In the genomic region with DNA sequence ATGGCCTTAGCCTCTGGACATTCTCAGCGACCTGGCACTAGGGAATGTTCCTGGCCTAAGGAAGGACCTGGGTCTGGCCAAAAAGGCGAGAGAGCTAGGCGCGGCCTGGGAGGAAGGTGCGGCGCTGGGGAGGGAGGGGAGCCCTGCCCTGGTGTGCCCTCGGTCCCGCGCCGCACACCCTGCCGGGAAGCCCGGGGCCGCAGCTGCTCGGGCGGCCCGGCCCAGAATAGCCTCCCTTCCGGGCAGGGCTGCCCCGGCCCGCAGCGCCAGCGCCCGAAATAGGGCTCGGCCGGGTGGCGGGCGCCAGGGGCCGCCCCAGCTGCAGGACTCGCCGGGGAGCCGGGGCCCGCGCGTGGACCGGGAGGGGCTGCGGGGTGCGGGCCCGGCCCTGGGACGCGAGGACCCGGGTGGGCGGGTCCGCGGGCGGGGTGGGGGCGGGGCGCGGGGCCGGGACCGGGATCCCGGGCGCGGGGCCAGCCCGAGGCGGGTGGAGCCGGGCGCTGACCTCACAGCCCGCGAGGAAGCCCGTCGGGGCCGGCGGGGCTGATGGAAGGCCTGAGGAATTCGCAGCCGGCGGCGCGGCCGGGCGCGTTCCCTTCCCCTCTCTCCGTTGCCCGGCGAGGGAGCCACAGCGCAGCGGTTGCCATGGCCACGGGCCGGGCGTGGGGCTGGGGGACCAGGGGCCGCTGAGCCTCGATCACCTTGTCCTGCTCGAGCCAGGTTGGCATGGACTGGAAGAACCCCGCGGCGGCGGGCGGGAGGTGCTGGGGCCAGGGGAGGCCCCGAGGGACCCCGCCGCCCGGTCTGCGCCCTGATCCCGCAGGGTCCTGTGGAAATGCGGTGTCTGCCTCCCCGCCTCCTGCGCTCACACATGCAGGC, we compare ENCODE assay signal across 9 cellular contexts. TPM values are rescaled to one million over a fixed set of nuclear protein-coding genes. Genes with fewer than 3 reads are reported as not detected.
DNase-seq lines count a peak whose midpoint lies in the region; ATAC-seq, FAIRE-seq and TF ChIP-seq lines count a peak whose summit lies in the region.
"Had no signal": no experiment of that assay in that cellular context is flagged by ENCODE, and none has a peak within 500 bp of the region (broad histone marks: within the 10 kb centered on the region; RNA-seq: fewer than 3 reads in every experiment).

No MANE protein-coding gene starts in this region.

- TF ChIP-seq EP300 in gastroesophageal sphincter (IDR thresholded peaks at IDR 0.05): no peak

- FAIRE-seq in H54 (lab: Jason Lieb, UNC): no peak

- H3K36me3 Mint-ChIP-seq in activated naive CD4-positive, alpha-beta T cell treated with anti-CD3 and anti-CD28 coated beads for 36 hours (ENCODE audit: low read depth): no peaks in the 10 kb centered on the region
- no peaks in the 10 kb centered on the region for H3K36me3 Mint-ChIP-seq in natural killer cell

- TF ChIP-seq POLR2A in H54 (IDR thresholded peaks at IDR 0.05; ENCODE audit: low read depth, low read length) (peak; percentile 63), gastroesophageal sphincter (IDR thresholded peaks at IDR 0.05) (peak; percentile 34 to 67)

- peaks cover 62% of the 10 kb centered on the region for H3K4me1 Mint-ChIP-seq in activated naive CD4-positive, alpha-beta T cell treated with anti-CD3 and anti-CD28 coated beads for 36 hours (ENCODE audit: low read depth)
- peaks cover 23 to 38% of the 10 kb centered on the region in 2 donors for H3K4me1 Mint-ChIP-seq in natural killer cell

- intact Hi-C loops in activated naive CD4-positive, alpha-beta T cell treated with anti-CD3 and anti-CD28 coated beads for 36 hours (cut with micrococcal nuclease): no loop called here
- intact Hi-C loops in natural killer cell (cut with micrococcal nuclease): loop anchor here (2.0 kb wide), 1 partner anchor 19 kb away; a partner anchor contains a TSS

- H3K27me3 Mint-ChIP-seq in activated naive CD4-positive, alpha-beta T cell treated with anti-CD3 and anti-CD28 coated beads for 36 hours (ENCODE audit: low read depth): no peaks in the 10 kb centered on the region
- peaks cover 0 to 2% of the 10 kb centered on the region in 2 donors for H3K27me3 Mint-ChIP-seq in natural killer cell (ENCODE audit: low read depth in 2 of 2)

- WGBS in gastroesophageal sphincter (ENCODE audit: low coverage in 1 of 2), 2 donors: 0% methylated on average over 1 of the region's 95 CpGs; no CpG with 5 or more reads in 1 of the 2 donors

- H3K9me3 ChIP-seq in AG04450 (ENCODE audit: control insufficient read depth, insufficient read depth, low read length) (no peaks in the 10 kb centered on the region; the same call in 1 of the 2 replicates), gastroesophageal sphincter (no peaks in the 10 kb centered on the region)

- no peak for DNase-seq in AG04450 (ENCODE audit: low read depth, low spot score)
- peak; percentile 65 for DNase-seq in H54 (ENCODE audit: insufficient read length, low spot score)
- DNase-seq in activated naive CD4-positive, alpha-beta T cell treated with anti-CD3 and anti-CD28 coated beads for 36 hours: no peak
- DNase-seq in natural killer cell: no peak
- no peak for DNase-seq in activated CD4-positive, alpha-beta T cell treated with anti-CD3 and anti-CD28 coated beads for 48 hours
- DNase-seq in stimulated activated CD4-positive, alpha-beta T cell treated with anti-CD3 and anti-CD28 coated beads, Interleukin-1b, Interleukin-23, amount 100 ng/mL, for 48 hours: no peak

- H3K4me1 ChIP-seq in gastroesophageal sphincter: peaks cover 5 to 59% (median 29%) of the 10 kb centered on the region in 3 donors

- POLR2A ChIA-PET in AG04450 (lab: Yijun Ruan, JAX): interaction anchor here (0.8 to 2.6 kb wide), 5 partner anchors 12 to 28 kb away, joined by 3 to 21 read pairs (median 3); a partner anchor contains a TSS

- no peaks in the 10 kb centered on the region for H3K27me3 ChIP-seq in AG04450 (ENCODE audit: control insufficient read depth, insufficient read depth, low read length)
- no peaks in the 10 kb centered on the region for H3K27me3 ChIP-seq in gastroesophageal sphincter

- H3K27ac ChIP-seq in AG04450 (ENCODE audit: low read depth, low read length) (peak overlapping the region; percentile 92), gastroesophageal sphincter (peak overlapping the region; percentile 96 to 99 (median 97))

- peak overlapping the region; percentile 47 for H3K4me3 Mint-ChIP-seq in activated naive CD4-positive, alpha-beta T cell treated with anti-CD3 and anti-CD28 coated beads for 36 hours
- H3K4me3 Mint-ChIP-seq in natural killer cell: peak overlapping the region; percentile 75

- ATAC-seq in gastroesophageal sphincter (peak; percentile 80), natural killer cell (peak; percentile 51 to 63 (median 54)), GM21619 (IDR thresholded peaks at IDR 0.05; ENCODE audit: unreplicated experiment) (no peak)

- TF ChIP-seq CTCF in AG04450 (IDR thresholded peaks at IDR 0.05; ENCODE audit: low read depth, low read length): no peak
- TF ChIP-seq CTCF in gastroesophageal sphincter (IDR thresholded peaks at IDR 0.05): peak in 3 of 4 experiments; percentile 4 to 36 (median 13)
- no peak for TF ChIP-seq CTCF in natural killer cell (IDR thresholded peaks at IDR 0.05)

- peak overlapping the region; percentile 25; the same call in 1 of the 2 replicates for H3K4me3 ChIP-seq in AG04450 (ENCODE audit: low read depth, low read length)
- H3K4me3 ChIP-seq in gastroesophageal sphincter: peak overlapping the region; percentile 23 to 52

- no peak overlapping the region for H3K27ac Mint-ChIP-seq in activated naive CD4-positive, alpha-beta T cell treated with anti-CD3 and anti-CD28 coated beads for 36 hours
- no peak overlapping the region for H3K27ac Mint-ChIP-seq in natural killer cell

- H3K36me3 ChIP-seq in gastroesophageal sphincter: no peaks in the 10 kb centered on the region

- CTCF ChIA-PET in AG04450 (lab: Charles Lee): no interaction called here
- CTCF ChIA-PET in activated naive CD4-positive, alpha-beta T cell treated with anti-CD3 and anti-CD28 coated beads for 36 hours (lab: Charles Lee): no interaction called here

- H3K9me3 Mint-ChIP-seq in activated naive CD4-positive, alpha-beta T cell treated with anti-CD3 and anti-CD28 coated beads for 36 hours: no peaks in the 10 kb centered on the region
- no peaks in the 10 kb centered on the region for H3K9me3 Mint-ChIP-seq in natural killer cell
- H3K9me3 Mint-ChIP-seq: nephron had no signal

RNA-seq across cellular contexts. Expression of a gene that starts 18.1 kb away (rescaled TPM):
- 15.3 and 21.0 TPM in 2 replicates for polyA plus RNA-seq in AG04450 (2011; rRNA removed)
- polyA minus RNA-seq in AG04450 (2011; rRNA and poly(A)+ RNA removed): 40.1 and 42.9 TPM in 2 replicates
- total RNA-seq in activated naive CD4-positive, alpha-beta T cell treated with anti-CD3 and anti-CD28 coated beads for 36 hours: 100 to 1,000 TPM; 281 to 290 TPM
- total RNA-seq in gastroesophageal sphincter: 100 to 1,000 TPM in 1 of 4 donors, 10 to 100 TPM in 3; 11.5 to 423 (median 38.2) TPM
- 10 to 100 TPM; 39.0 to 47.9 (median 43.6) TPM for total RNA-seq in natural killer cell

RNA-seq across cellular contexts. Expression of a gene that starts 36.7 kb away (rescaled TPM):
- 31.0 and 31.7 TPM in 2 replicates for polyA plus RNA-seq in AG04450 (2011; rRNA removed)
- polyA minus RNA-seq in AG04450 (2011; rRNA and poly(A)+ RNA removed): 32.8 and 40.5 TPM in 2 replicates
- 10 to 100 TPM; 69.0 to 73.1 TPM for total RNA-seq in activated naive CD4-positive, alpha-beta T cell treated with anti-CD3 and anti-CD28 coated beads for 36 hours
- total RNA-seq in gastroesophageal sphincter (10 to 100 TPM; 24.1 to 53.0 (median 38.8) TPM), natural killer cell (10 to 100 TPM; 47.9 to 53.6 (median 48.3) TPM)

Comparison
In these comparisons a context has a peak if more than half of its experiments do, and no peak if none do; other contexts are left out.
1. CTCF ChIP-seq: peak in gastroesophageal sphincter (3 of 4); none in AG04450 (single experiment) and natural killer cell (single experiment).